Comparison of ENCODE assay signal across 7 cellular contexts in genomic region chr5:128537999-128538248, GRCh38. TPM values are rescaled to one million over a fixed set of nuclear protein-coding genes. Genes with fewer than 3 reads are reported as not detected.
DNase-seq lines count a peak whose midpoint lies in the region; ATAC-seq and TF ChIP-seq lines count a peak whose summit lies in the region.

FBN2 (minus strand) TSS chr5:128538245; CDS start chr5:128537603, 642 bp downstream.

- no peaks in the 10 kb centered on the region for H3K36me3 ChIP-seq in HUES48 (ENCODE audit: control insufficient read depth, insufficient read depth, low read length)
- no peaks in the 10 kb centered on the region for H3K36me3 ChIP-seq in tibial nerve

- H3K4me1 Mint-ChIP-seq in dendritic cell treated with granulocyte-macrophage colony-stimulating factor and Interleukin-4, amounts not matched to agents 40 ng/mL and 50 ng/mL, for 4 days (ENCODE audit: low read depth) = peaks cover 27% of the 10 kb centered on the region
- H3K4me1 Mint-ChIP-seq in mesothelial cell of epicardium = peaks cover 23% of the 10 kb centered on the region

- H3K4me1 ChIP-seq in HUES48 (ENCODE audit: control insufficient read depth, insufficient read depth, low read length) (no peaks in the 10 kb centered on the region), tibial nerve (peaks cover 0 to 32% (median 10%) of the 10 kb centered on the region in 4 donors)

- H3K27ac Mint-ChIP-seq in dendritic cell treated with granulocyte-macrophage colony-stimulating factor and Interleukin-4, amounts not matched to agents 40 ng/mL and 50 ng/mL, for 4 days = peak within 1 kb of the TSS; percentile 68
- H3K27ac Mint-ChIP-seq in mesothelial cell of epicardium = peak within 1 kb of the TSS; percentile 73

- H3K27ac ChIP-seq in HUES48 (ENCODE audit: low read depth, low read length) (peak within 1 kb of the TSS; percentile 75), tibial nerve (peak within 1 kb of the TSS in 1 of 4 donors; percentile 76)

- intact Hi-C loops in dendritic cell treated with granulocyte-macrophage colony-stimulating factor and Interleukin-4, amounts not matched to agents 40 ng/mL and 50 ng/mL, for 4 days (cut with micrococcal nuclease) = loop anchor here (10.0 kb wide), 1 partner anchor 453 kb away; the partner anchor contains the start of gene SLC12A2

- no peak for ATAC-seq in GM21825 (IDR thresholded peaks at IDR 0.05; ENCODE audit: unreplicated experiment)

- no peaks in the 10 kb centered on the region for H3K9me3 ChIP-seq in HUES48 (ENCODE audit: control insufficient read depth, insufficient read depth, low read length)
- no peaks in the 10 kb centered on the region for H3K9me3 ChIP-seq in tibial nerve

- TF ChIP-seq CTCF in mesothelial cell of epicardium (IDR thresholded peaks at IDR 0.05; ENCODE audit: unreplicated experiment) (no peak), tibial nerve (IDR thresholded peaks at IDR 0.05) (no peak)

- TF ChIP-seq EP300 in tibial nerve (IDR thresholded peaks at IDR 0.05) = no peak

- H3K27me3 Mint-ChIP-seq in dendritic cell treated with granulocyte-macrophage colony-stimulating factor and Interleukin-4, amounts not matched to agents 40 ng/mL and 50 ng/mL, for 4 days = peaks cover 43% of the 10 kb centered on the region
- peaks cover 10% of the 10 kb centered on the region for H3K27me3 Mint-ChIP-seq in mesothelial cell of epicardium (ENCODE audit: low read depth)

- H3K27me3 ChIP-seq in HUES48 (ENCODE audit: control insufficient read depth, insufficient read depth, low read length) (peaks cover 57% of the 10 kb centered on the region), tibial nerve (peaks cover 0 to 36% of the 10 kb centered on the region in 2 donors)

- peak within 1 kb of the TSS; percentile 88 for H3K4me3 Mint-ChIP-seq in dendritic cell treated with granulocyte-macrophage colony-stimulating factor and Interleukin-4, amounts not matched to agents 40 ng/mL and 50 ng/mL, for 4 days
- H3K4me3 Mint-ChIP-seq in mesothelial cell of epicardium = peak within 1 kb of the TSS; percentile 86

- no peaks in the 10 kb centered on the region for H3K9me3 Mint-ChIP-seq in dendritic cell treated with granulocyte-macrophage colony-stimulating factor and Interleukin-4, amounts not matched to agents 40 ng/mL and 50 ng/mL, for 4 days
- no peaks in the 10 kb centered on the region for H3K9me3 Mint-ChIP-seq in mesothelial cell of epicardium

- no peak for DNase-seq in mesothelial cell of epicardium (ENCODE audit: low spot score in 2 of 2, unreplicated experiment in 2 of 2)
- no peak for DNase-seq in tibial nerve (ENCODE audit: low spot score in 2 of 2)
- no peak for DNase-seq in effector CD8-positive, alpha-beta T cell (lab: John Stamatoyannopoulos, UW)
- no peak for DNase-seq in NCI-H69 (lab: John Stamatoyannopoulos, UW)

- peak within 1 kb of the TSS; percentile 48; the same call in 1 of the 2 replicates for H3K9ac ChIP-seq in HUES48 (ENCODE audit: low read depth, low read length)

- peak within 1 kb of the TSS; percentile 55 for H3K4me3 ChIP-seq in HUES48 (ENCODE audit: low read depth, low read length)
- peak within 1 kb of the TSS; percentile 31 to 64 (median 38) for H3K4me3 ChIP-seq in tibial nerve

- H3K36me3 Mint-ChIP-seq in dendritic cell treated with granulocyte-macrophage colony-stimulating factor and Interleukin-4, amounts not matched to agents 40 ng/mL and 50 ng/mL, for 4 days (ENCODE audit: low read depth) = peaks cover 13% of the 10 kb centered on the region
- H3K36me3 Mint-ChIP-seq in mesothelial cell of epicardium = no peaks in the 10 kb centered on the region

- 1 to 3% methylated on average over 25 to 26 of the region's 26 CpGs for WGBS in tibial nerve, 2 donors

- TF ChIP-seq POLR2A in tibial nerve (IDR thresholded peaks at IDR 0.05) = no peak

RNA-seq across cellular contexts. Expression of gene FBN2, which starts in this region (rescaled TPM):
- 238 to 252 TPM (median 244 TPM) in 3 replicates for total RNA-seq in mesothelial cell of epicardium
- 1 to 10 TPM; 1.2 to 6.3 (median 3.6) TPM for total RNA-seq in tibial nerve

Comparison
In these comparisons a context has a peak if more than half of its experiments do, and no peak if none do; other contexts are left out.
1. RNA of gene FBN2 (total RNA-seq): 238 to 252 TPM in mesothelial cell of epicardium; 1.2 to 6.3 TPM in tibial nerve; every median in the first group is over 10 times any median in the second.